In genomic region chr2:231648579-231649174, GRCh38 we compare ENCODE assay signal across 9 cellular contexts. TPM values are rescaled to one million over a fixed set of nuclear protein-coding genes. Genes with fewer than 3 reads are reported as not detected.
DNase-seq lines count a peak whose midpoint lies in the region; ATAC-seq lines count a peak whose summit lies in the region.
"Had no signal": no experiment of that assay in that cellular context is flagged by ENCODE, and none has a peak within 500 bp of the region (broad histone marks: within the 10 kb centered on the region; RNA-seq: fewer than 3 reads in every experiment).

No MANE protein-coding gene starts in this region.

- no peak for ATAC-seq in GM18520 (IDR thresholded peaks at IDR 0.05; ENCODE audit: unreplicated experiment)

- DNase-seq in NCI-H2029 (lab: John Stamatoyannopoulos, UW): peak; percentile 33
- DNase-seq in NCI-H2029 treated with DMSO at 0.1 percent for 48 hours (lab: John Stamatoyannopoulos, UW): no peak
- peak; percentile 94 for DNase-seq in HT-29 (ENCODE audit: low spot score)
- peak; percentile 34 for DNase-seq in SK-N-DZ (ENCODE audit: low spot score)
- peak; percentile 43 for DNase-seq in amniotic epithelial cell (ENCODE audit: low read depth)
- DNase-seq in iPS-NIHi7 (ENCODE audit: extremely low spot score): peak; percentile 78
- peak; percentile 45 to 53 for DNase-seq in stimulated activated CD4-positive, alpha-beta T cell treated with anti-CD3 and anti-CD28 coated beads, Interleukin-2, amount 100 ng/mL, for 48 hours

RNA-seq across cellular contexts. Expression of gene TEX44, which starts 56.0 kb away (rescaled TPM):
- not detected in 2 replicates for total RNA-seq in HT-29 (2014; rRNA removed; shearing (Covaris generic))
- not detected in 2 replicates for polyA plus RNA-seq in SK-N-DZ (2014; cell fraction: cytosol; rRNA removed)
- not detected in 2 replicates for polyA plus RNA-seq in SK-N-DZ (2014; cell fraction: nucleus; rRNA removed)
- total RNA-seq: subcutaneous adipose tissue had no signal

RNA-seq across cellular contexts. Expression of gene PTMA, which starts 59.6 kb away (rescaled TPM):
- total RNA-seq in HT-29 (2014; rRNA removed; shearing (Covaris generic)): 1,191 and 1,224 TPM in 2 replicates
- polyA plus RNA-seq in SK-N-DZ (2014; cell fraction: cytosol; rRNA removed): 2,656 and 2,739 TPM in 2 replicates
- 1,394 and 1,766 TPM in 2 replicates for polyA plus RNA-seq in SK-N-DZ (2014; cell fraction: nucleus; rRNA removed)
